ENCODE assay signal across 25 cellular contexts in the genomic region with DNA sequence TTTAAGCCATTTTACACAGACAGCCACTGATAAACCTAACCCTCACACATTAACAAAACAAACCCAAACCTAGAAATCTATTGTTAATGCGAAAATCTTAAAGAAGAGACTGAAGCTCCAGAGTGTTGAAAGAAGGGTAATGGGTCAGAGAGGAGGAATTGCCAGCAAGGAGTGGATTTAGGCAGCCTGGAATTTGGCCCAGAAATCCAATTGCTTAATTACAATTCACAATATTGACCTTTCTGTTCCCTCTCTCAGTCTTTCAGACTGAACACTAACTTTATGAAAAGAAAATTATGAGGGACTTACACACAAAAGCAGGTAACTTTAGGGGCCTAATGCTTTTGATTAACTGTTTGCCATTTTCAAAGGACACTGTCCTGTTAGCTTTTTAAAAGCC.
"Had no signal": no experiment of that assay in that cellular context is flagged by ENCODE, and none has a peak within 500 bp of the region (broad histone marks: within the 10 kb centered on the region; RNA-seq: fewer than 3 reads in every experiment).

No MANE protein-coding gene starts in this region.

- H3K27ac ChIP-seq: PC-9, Peyer's patch, SJSA1, SK-N-MC had no signal

- H3K36me3 ChIP-seq: MG63, Peyer's patch, SJSA1 had no signal

- H3K4me2 ChIP-seq: PC-9 had no signal

- ATAC-seq: HepG2 had no signal

- H3K4me3 ChIP-seq: MG63, PC-9, Peyer's patch, SJSA1, SK-N-MC had no signal

- H3K9me3 ChIP-seq: MG63, Peyer's patch, SJSA1 had no signal

- FAIRE-seq: HepG2 had no signal

- H3K27me3 ChIP-seq: MG63, Peyer's patch, SJSA1 had no signal

- H3K4me1 ChIP-seq: Peyer's patch, SJSA1 had no signal

- H2AFZ ChIP-seq: PC-9 had no signal

- DNase-seq: IMR-90; Karpas-422; KG1; MG63; NCI-H1092; NCI-H1105 treated with DMSO at 0.1 percent for 48 hours; NCI-H1417 treated with DMSO at 0.1 percent for 48 hours; NCI-H187; NCI-H2029; NCI-H2081 treated with DMSO at 0.1 percent for 48 hours; NCI-H2171; NCI-H345; NCI-H446 treated with DMSO at 0.1 percent for 48 hours; NCI-H510A treated with DMSO at 0.1 percent for 48 hours; NCI-H526; NCI-H748 treated with DMSO at 0.1 percent for 48 hours; NK-92 treated with Interleukin-12 subunit alpha and Interleukin-12 subunit beta, amount 100 ng/mL, for 24 hours; PC-9; Peyer's patch; Right ventricle myocardium superior; RPMI8226; SIG-M5 had no signal
